ENCODE assay signal across 17 cellular contexts in the genomic region with DNA sequence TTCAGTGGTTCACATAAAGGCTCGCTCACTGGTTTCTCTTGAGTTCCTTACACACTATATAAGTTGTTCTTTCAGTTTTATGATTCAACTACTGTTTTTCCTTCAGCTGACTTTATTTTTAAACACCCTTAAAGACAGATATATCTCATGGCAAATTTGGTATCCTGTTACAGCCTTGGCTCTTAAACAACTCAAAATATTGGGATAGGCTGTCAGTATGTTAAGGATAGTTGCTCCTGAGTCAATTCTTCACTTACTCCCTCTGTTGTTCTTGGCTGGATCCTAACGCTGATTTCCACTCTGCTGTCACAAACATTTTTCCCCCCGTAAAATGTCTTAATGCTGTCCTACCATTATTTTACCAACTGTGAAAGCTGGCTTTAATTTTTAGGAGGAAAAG. TPM values are rescaled to one million over a fixed set of nuclear protein-coding genes. Genes with fewer than 3 reads are reported as not detected.
DNase-seq lines count a peak whose midpoint lies in the region; ATAC-seq and TF ChIP-seq lines count a peak whose summit lies in the region.
"Had no signal": no experiment of that assay in that cellular context is flagged by ENCODE, and none has a peak within 500 bp of the region (broad histone marks: within the 10 kb centered on the region; RNA-seq: fewer than 3 reads in every experiment).

No MANE protein-coding gene starts in this region.

- no peaks in the 10 kb centered on the region for H3K27me3 ChIP-seq in HUES48 (ENCODE audit: control insufficient read depth, insufficient read depth, low read length)
- H3K27me3 ChIP-seq: foreskin keratinocyte had no signal

- peak overlapping the region; percentile 86 for H3K27ac ChIP-seq in HUES48 (ENCODE audit: low read depth, low read length)
- H3K27ac ChIP-seq: foreskin keratinocyte had no signal

- no peak for TF ChIP-seq POLR2A in GM18505 (IDR thresholded peaks at IDR 0.05; ENCODE audit: borderline replicate concordance, extremely low read depth, insufficient read depth, insufficient read length)

- no peak overlapping the region for H3K4me3 ChIP-seq in HUES48 (ENCODE audit: low read depth, low read length)
- no peak overlapping the region for H3K4me3 ChIP-seq in astrocyte of the spinal cord (ENCODE audit: low read depth, low read length)
- no peak overlapping the region for H3K4me3 ChIP-seq in fibroblast of the aortic adventitia (ENCODE audit: low read depth, low read length)
- no peak overlapping the region for H3K4me3 ChIP-seq in skeletal muscle cell (ENCODE audit: low read depth, low read length)
- H3K4me3 ChIP-seq: GM12878 had no signal

- H3K36me3 ChIP-seq in HUES48 (ENCODE audit: control insufficient read depth, insufficient read depth, low read length): peaks cover 25% of the 10 kb centered on the region

- TF ChIP-seq CTCF in astrocyte of the spinal cord (IDR thresholded peaks at IDR 0.05; ENCODE audit: low read depth, low read length) (no peak), fibroblast of the aortic adventitia (IDR thresholded peaks at IDR 0.05; ENCODE audit: insufficient read depth, low read length) (no peak)

- no peak overlapping the region for H3K9ac ChIP-seq in HUES48 (ENCODE audit: low read depth, low read length)

- H3K9me3 ChIP-seq in HUES48 (ENCODE audit: control insufficient read depth, insufficient read depth, low read length): no peaks in the 10 kb centered on the region

- DNase-seq in astrocyte of the spinal cord (ENCODE audit: low read depth, low spot score) (peak; percentile 66), fibroblast of the aortic adventitia (ENCODE audit: low read depth) (peak; percentile 70), skeletal muscle cell (ENCODE audit: low read depth) (peak; percentile 52)
- no peak for DNase-seq in stimulated activated CD4-positive, alpha-beta T cell treated with anti-CD3 and anti-CD28 coated beads, Interleukin-1b, Interleukin-23, amount 100 ng/mL, for 48 hours
- DNase-seq: activated CD4-positive, alpha-beta T cell treated with anti-CD3 and anti-CD28 coated beads for 48 hours; activated T-cell treated with anti-CD3 and anti-CD28 coated beads, Interleukin-2, amount 50 U/mL, for 24 hours; foreskin keratinocyte; NCI-H1417 treated with DMSO at 0.1 percent for 48 hours; NCI-H345; occipital lobe; SIG-M5; T1000 had no signal

- peaks cover 26% of the 10 kb centered on the region for H3K4me1 ChIP-seq in HUES48 (ENCODE audit: control insufficient read depth, insufficient read depth, low read length)
- H3K4me1 ChIP-seq: foreskin keratinocyte had no signal

- no peak for ATAC-seq in GM18505 (IDR thresholded peaks at IDR 0.05; ENCODE audit: unreplicated experiment)
- no peak for ATAC-seq in GM21367 (IDR thresholded peaks at IDR 0.05; ENCODE audit: unreplicated experiment)
- no peak for ATAC-seq in GM21717 (IDR thresholded peaks at IDR 0.05; ENCODE audit: unreplicated experiment)
- ATAC-seq: foreskin keratinocyte, GM12878 had no signal

- in situ Hi-C loops in astrocyte of the spinal cord (cut with HindIII; ENCODE audit: low sequenced_read_pairs): no loop called here

RNA-seq across cellular contexts. Expression of gene KCNRG, which starts 1.2 kb away (rescaled TPM):
- 1.4 and 2.9 TPM in 2 replicates for total RNA-seq in fibroblast of the aortic adventitia (ENCODE audit: low replicate concordance)

RNA-seq across cellular contexts. Expression of gene TRIM13, which starts 19.6 kb away (rescaled TPM):
- total RNA-seq in fibroblast of the aortic adventitia (ENCODE audit: low replicate concordance): 19.4 and 25.6 TPM in 2 replicates
